Comparison of ENCODE assay signal across 9 cellular contexts in the genomic region with DNA sequence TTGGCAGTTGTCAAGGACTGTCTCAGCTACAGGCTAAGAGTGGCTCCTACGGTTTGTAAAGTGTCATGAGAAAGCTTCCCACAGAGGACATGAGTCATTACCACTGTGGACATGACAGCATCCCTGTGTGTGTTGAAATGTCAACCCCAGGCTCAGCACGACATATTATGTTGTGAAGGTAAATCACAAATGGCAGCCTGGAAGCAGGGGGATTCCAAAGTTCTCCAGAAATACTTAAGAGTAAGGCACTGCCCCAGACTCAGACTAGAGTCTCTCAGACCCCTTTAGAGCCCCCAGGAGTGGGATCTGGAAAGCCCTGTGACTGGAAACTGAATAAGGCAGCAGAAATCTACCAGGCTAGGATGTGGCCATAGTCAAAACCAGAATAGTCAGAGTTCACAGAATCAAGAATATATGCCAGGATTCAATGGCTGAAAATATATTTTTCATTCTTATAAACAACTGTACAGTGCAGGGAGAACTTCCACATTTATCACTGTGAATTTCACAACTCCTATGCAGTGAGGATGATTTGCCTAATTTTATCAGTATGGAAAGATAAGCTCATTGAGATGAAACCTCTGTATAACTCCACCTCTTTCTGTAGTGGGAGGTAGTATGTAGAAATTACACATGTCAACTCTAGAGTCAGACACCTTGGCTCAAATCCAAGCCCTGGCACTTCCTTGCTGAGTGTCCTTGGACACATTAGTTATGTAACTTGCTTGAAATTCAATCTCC.
A peak's percentile ranks its signal among the peaks of the same experiment; 100 is the strongest.
DNase-seq lines count a peak whose midpoint lies in the region; ATAC-seq, FAIRE-seq and TF ChIP-seq lines count a peak whose summit lies in the region.
"Had no signal": no experiment of that assay in that cellular context is flagged by ENCODE, and none has a peak within 500 bp of the region (broad histone marks: within the 10 kb centered on the region; RNA-seq: fewer than 3 reads in every experiment).

No MANE protein-coding gene starts in this region.

- H2BK20ac ChIP-seq in IMR-90 (ENCODE audit: low read depth, low read length): no peak overlapping the region

- H3K14ac ChIP-seq in IMR-90 (replicated peaks; ENCODE audit: low read depth, low read length): peak overlapping the region; percentile 20

- 0% methylated on average over 1 of the region's 2 CpGs; no CpG with 5 or more reads in 1 of the 2 experiments for WGBS in IMR-90 (ENCODE audit: extremely low coverage in 2 of 2, insufficient read length in 1 of 2), 2 experiments

- DNase-seq in NCI-H1105 treated with DMSO at 0.1 percent for 48 hours (lab: John Stamatoyannopoulos, UW) (peak; percentile 34), NCI-H1105 (lab: John Stamatoyannopoulos, UW) (no peak), IMR-90 (peak; percentile 21), omental fat pad (ENCODE audit: low spot score) (peak; percentile 29), D721Med (ENCODE audit: insufficient read length, low spot score) (no peak), SHP77 (lab: John Stamatoyannopoulos, UW) (no peak)
- peak; percentile 9 for DNase-seq in activated T-helper 2 cell treated with anti-CD3 and anti-CD28 coated beads, Interferon-gamma antibody, Interleukin-2, Interleukin-4, amounts not matched to agents 10 μg/mL and 5 μg/mL and 100 μg/mL, durations not matched to agents 14 hours and 24 hours and 36 hours (ENCODE audit: low spot score)

- H3K4me1 ChIP-seq in IMR-90 (ENCODE audit: control insufficient read depth, insufficient read depth, low read length): peaks cover 5% of the 10 kb centered on the region
- H3K4me1 ChIP-seq: A549 had no signal

- H3K9me1 ChIP-seq in IMR-90 (ENCODE audit: insufficient read depth, low read length): peaks cover 4% of the 10 kb centered on the region; the same call in 1 of the 2 replicates

- H3K4me3 ChIP-seq in IMR-90 (ENCODE audit: insufficient read depth, low read depth, low read length): no peak overlapping the region
- H3K4me3 ChIP-seq: A549 had no signal

- TF ChIP-seq RAD21 in IMR-90 (IDR thresholded peaks at IDR 0.05; ENCODE audit: low read length): no peak

- H4K20me1 ChIP-seq in IMR-90 (ENCODE audit: insufficient read depth, low read length): no peaks in the 10 kb centered on the region

- in situ Hi-C loops in IMR-90 (cut with MboI; ENCODE audit: low sequenced_read_pairs): no loop called here

- no peaks in the 10 kb centered on the region for H3K9me3 ChIP-seq in IMR-90 (ENCODE audit: control insufficient read depth, insufficient read depth, low read length)
- H3K9me3 ChIP-seq: A549 had no signal

- H3K9me3 Mint-ChIP-seq in activated T-helper 2 cell treated with anti-CD3 and anti-CD28 coated beads, Interferon-gamma antibody, Interleukin-2, Interleukin-4, amounts not matched to agents 10 μg/mL and 5 μg/mL and 100 μg/mL, durations not matched to agents 14 hours and 24 hours and 36 hours: no peaks in the 10 kb centered on the region

- no peaks in the 10 kb centered on the region for H3K27me3 ChIP-seq in IMR-90 (ENCODE audit: control insufficient read depth, insufficient read depth, low read length)

- H3K23ac ChIP-seq in IMR-90 (ENCODE audit: low read depth, low read length): no peak overlapping the region

- peak overlapping the region; percentile 86 for H3K27ac Mint-ChIP-seq in activated T-helper 2 cell treated with anti-CD3 and anti-CD28 coated beads, Interferon-gamma antibody, Interleukin-2, Interleukin-4, amounts not matched to agents 10 μg/mL and 5 μg/mL and 100 μg/mL, durations not matched to agents 14 hours and 24 hours and 36 hours

- intact Hi-C loops in IMR-90 (cut with micrococcal nuclease): no loop called here
- intact Hi-C loops in activated T-helper 2 cell treated with anti-CD3 and anti-CD28 coated beads, Interferon-gamma antibody, Interleukin-2, Interleukin-4, amounts not matched to agents 10 μg/mL and 5 μg/mL and 100 μg/mL, durations not matched to agents 14 hours and 24 hours and 36 hours (cut with micrococcal nuclease): loop anchor here (1.0 to 2.0 kb wide), 5 partner anchors 52 to 170 kb away; no protein-coding TSS in a partner anchor

- no peak overlapping the region for H3K56ac ChIP-seq in IMR-90 (ENCODE audit: extremely low read depth, insufficient read depth, low read length)

- 0 out of 2 replicates have a peak overlapping the region, but pooled peaks have one; percentile 5 for H2BK120ac ChIP-seq in IMR-90 (ENCODE audit: low read depth, low read length)

- CTCF ChIA-PET in IMR-90 (lab: Yijun Ruan, JAX): no interaction called here

- H2AFZ ChIP-seq in IMR-90 (replicated peaks; ENCODE audit: low read length, poor library complexity): no peak overlapping the region

- ATAC-seq in IMR-90 (ENCODE audit: low read depth): peak; percentile 27; the same call in 1 of the 2 replicates
- peak; percentile 73 for ATAC-seq in omental fat pad (ENCODE audit: low FRiP score)
- ATAC-seq in HG03432 (IDR thresholded peaks at IDR 0.05; ENCODE audit: unreplicated experiment): no peak
- ATAC-seq: A549 had no signal

- H2AK5ac ChIP-seq in IMR-90 (ENCODE audit: low read depth, low read length): no peak overlapping the region

- no TSS peak for BruUV-seq in IMR-90 (replicated peaks; lab: Mats Ljungman, UMichigan)

- no peak overlapping the region; the same call in 1 of the 2 replicates for H3K4ac ChIP-seq in IMR-90 (ENCODE audit: low read depth, low read length)

- no peaks in the 10 kb centered on the region for H3K79me1 ChIP-seq in IMR-90 (ENCODE audit: low read depth in 1 of 2, low read length in 2 of 2)

- H3K9ac ChIP-seq in IMR-90 (ENCODE audit: low read depth, low read length): no peak overlapping the region

- H3K18ac ChIP-seq in IMR-90 (ENCODE audit: low read depth, low read length): no peak overlapping the region

- no peaks in the 10 kb centered on the region for H3K36me3 ChIP-seq in IMR-90 (ENCODE audit: control insufficient read depth, insufficient read depth, low read length)

- no peak overlapping the region for H3K4me2 ChIP-seq in IMR-90 (ENCODE audit: low read depth, low read length)
- H3K4me2 ChIP-seq: A549 had no signal

- TF ChIP-seq CTCF in IMR-90 (conservative IDR thresholded peaks at IDR 0.05; ENCODE audit: low read depth, low read length) (no peak), omental fat pad (IDR thresholded peaks at IDR 0.05) (no peak), D721Med (IDR thresholded peaks at IDR 0.05; ENCODE audit: insufficient read depth, missing control alignments) (no peak)

- FAIRE-seq in D721Med (lab: Jason Lieb, UNC): no peak
- FAIRE-seq: A549 had no signal

- no peak overlapping the region for H2AK9ac ChIP-seq in IMR-90 (replicated peaks; ENCODE audit: low read depth, low read length, poor library complexity)

- no peaks in the 10 kb centered on the region for H3K36me3 Mint-ChIP-seq in activated T-helper 2 cell treated with anti-CD3 and anti-CD28 coated beads, Interferon-gamma antibody, Interleukin-2, Interleukin-4, amounts not matched to agents 10 μg/mL and 5 μg/mL and 100 μg/mL, durations not matched to agents 14 hours and 24 hours and 36 hours (ENCODE audit: low read depth)

- H3K4me1 Mint-ChIP-seq in activated T-helper 2 cell treated with anti-CD3 and anti-CD28 coated beads, Interferon-gamma antibody, Interleukin-2, Interleukin-4, amounts not matched to agents 10 μg/mL and 5 μg/mL and 100 μg/mL, durations not matched to agents 14 hours and 24 hours and 36 hours (ENCODE audit: low read depth): peaks cover 20% of the 10 kb centered on the region

- H4K5ac ChIP-seq in IMR-90 (ENCODE audit: low read depth, low read length): no peak overlapping the region

- no peak for TF ChIP-seq POLR2A in IMR-90 (IDR thresholded peaks at IDR 0.05; ENCODE audit: low read depth, low read length)

- dilution Hi-C loops in IMR-90 (cut with HindIII; ENCODE audit: low sequenced_read_pairs, unreplicated experiment): no loop called here

- H4K91ac ChIP-seq in IMR-90 (ENCODE audit: insufficient read depth, low read depth, low read length): no peak overlapping the region

- no peak overlapping the region for H4K8ac ChIP-seq in IMR-90 (ENCODE audit: low read depth in 2 of 2, low read length in 2 of 2)

- H2BK5ac ChIP-seq in IMR-90 (ENCODE audit: low read depth, low read length, poor library complexity, severe bottlenecking): no peak overlapping the region

- H3K27me3 Mint-ChIP-seq in activated T-helper 2 cell treated with anti-CD3 and anti-CD28 coated beads, Interferon-gamma antibody, Interleukin-2, Interleukin-4, amounts not matched to agents 10 μg/mL and 5 μg/mL and 100 μg/mL, durations not matched to agents 14 hours and 24 hours and 36 hours (ENCODE audit: low read depth): peaks cover 4% of the 10 kb centered on the region

- POLR2A ChIA-PET in IMR-90 (lab: Charles Lee; ENCODE audit: unreplicated experiment): no interaction called here

- no peak overlapping the region for H3K4me3 Mint-ChIP-seq in activated T-helper 2 cell treated with anti-CD3 and anti-CD28 coated beads, Interferon-gamma antibody, Interleukin-2, Interleukin-4, amounts not matched to agents 10 μg/mL and 5 μg/mL and 100 μg/mL, durations not matched to agents 14 hours and 24 hours and 36 hours (ENCODE audit: low read depth)

- H3K27ac ChIP-seq in IMR-90 (ENCODE audit: insufficient read depth, low read length): no peak overlapping the region
- H3K27ac ChIP-seq: A549 had no signal

- no peak overlapping the region; the same call in 2 of the 3 replicates for H2BK15ac ChIP-seq in IMR-90 (ENCODE audit: low read depth, low read length)

TF ChIP-seq in IMR-90, 13 proteins besides CTCF, POLR2A, EP300 and RAD21:
- TF ChIP-seq RFX5 (IDR thresholded peaks at IDR 0.05; ENCODE audit: low read depth, low read length) (no peak), MAZ (IDR thresholded peaks at IDR 0.05; ENCODE audit: borderline replicate concordance, low read depth, low read length) (no peak), CEBPB (IDR thresholded peaks at IDR 0.05; ENCODE audit: low read depth, low read length) (peak; percentile 22; the same call in 1 of the 2 replicates)
- TF ChIP-seq, protein P1, sequence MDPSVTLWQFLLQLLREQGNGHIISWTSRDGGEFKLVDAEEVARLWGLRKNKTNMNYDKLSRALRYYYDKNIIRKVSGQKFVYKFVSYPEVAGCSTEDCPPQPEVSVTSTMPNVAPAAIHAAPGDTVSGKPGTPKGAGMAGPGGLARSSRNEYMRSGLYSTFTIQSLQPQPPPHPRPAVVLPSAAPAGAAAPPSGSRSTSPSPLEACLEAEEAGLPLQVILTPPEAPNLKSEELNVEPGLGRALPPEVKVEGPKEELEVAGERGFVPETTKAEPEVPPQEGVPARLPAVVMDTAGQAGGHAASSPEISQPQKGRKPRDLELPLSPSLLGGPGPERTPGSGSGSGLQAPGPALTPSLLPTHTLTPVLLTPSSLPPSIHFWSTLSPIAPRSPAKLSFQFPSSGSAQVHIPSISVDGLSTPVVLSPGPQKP (IDR thresholded peaks at IDR 0.05; ENCODE audit: borderline replicate concordance, low read depth, low read length): no peak

Comparison
In these comparisons a context has a peak if more than half of its experiments do, and no peak if none do; other contexts are left out.
1. DNase-seq: peak in NCI-H1105 treated with DMSO at 0.1 percent for 48 hours (single experiment), IMR-90 (single experiment), activated T-helper 2 cell treated with anti-CD3 and anti-CD28 coated beads, Interferon-gamma antibody, Interleukin-2, Interleukin-4, amounts not matched to agents 10 μg/mL and 5 μg/mL and 100 μg/mL, durations not matched to agents 14 hours and 24 hours and 36 hours (single experiment) and omental fat pad (single experiment); none in NCI-H1105 (single experiment), D721Med (single experiment) and SHP77 (0 of 2).